ENCODE assay signal across 1 cellular context in the genomic region with DNA sequence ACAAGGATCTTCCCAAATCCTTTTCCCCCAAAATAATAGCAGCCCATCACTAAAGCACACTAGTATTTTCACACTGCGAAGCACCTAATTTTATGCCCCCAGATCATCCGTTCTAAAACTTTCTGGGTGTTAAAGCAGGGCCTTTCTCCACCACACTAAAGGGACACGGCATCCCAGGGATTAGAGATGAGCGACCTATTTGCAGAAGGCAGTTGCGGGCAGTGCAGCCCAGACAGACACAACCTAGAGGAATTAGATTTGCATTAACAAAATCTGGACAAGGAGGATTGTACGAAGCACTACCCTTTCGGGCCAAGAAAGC.
TF ChIP-seq lines count a peak whose summit lies in the region.

No MANE protein-coding gene starts in this region.

TF ChIP-seq in HepG2, 621 proteins besides CTCF, POLR2A, EP300 and RAD21 (continues in another document):
- TF ChIP-seq ZNF816 (CRISPR knock-in tag; IDR thresholded peaks at IDR 0.05; ENCODE audit: borderline replicate concordance) = 0 out of 2 replicates have a peak, but pooled peaks have one; percentile 49
- 0 out of 2 replicates have a peak, but pooled peaks have one; percentile 44 for TF ChIP-seq ZNF33A (CRISPR knock-in tag; IDR thresholded peaks at IDR 0.05; ENCODE audit: borderline replicate concordance)
- 0 out of 2 replicates have a peak, but pooled peaks have one; percentile 40 for TF ChIP-seq ARHGAP35 (CRISPR knock-in tag; IDR thresholded peaks at IDR 0.05; ENCODE audit: borderline replicate concordance)
- no peak for TF ChIP-seq ZNF136 (CRISPR knock-in tag; IDR thresholded peaks at IDR 0.05; ENCODE audit: low read depth)
- TF ChIP-seq NCOA2 (CRISPR knock-in tag; IDR thresholded peaks at IDR 0.05) = no peak
- no peak for TF ChIP-seq ZNF143 (CRISPR knock-in tag; IDR thresholded peaks at IDR 0.05)
- TF ChIP-seq FOXK1 (CRISPR knock-in tag; IDR thresholded peaks at IDR 0.05; ENCODE audit: borderline replicate concordance, low read depth) = peak; percentile 13; the same call in 1 of the 2 replicates
- no peak; the same call in 1 of the 2 replicates for TF ChIP-seq MIER2 (CRISPR knock-in tag; IDR thresholded peaks at IDR 0.05)
- TF ChIP-seq ATF7 (IDR thresholded peaks at IDR 0.05) = no peak
- TF ChIP-seq ATF7 (CRISPR knock-in tag; IDR thresholded peaks at IDR 0.05) = no peak
- no peak for TF ChIP-seq KLF9 (CRISPR knock-in tag; IDR thresholded peaks at IDR 0.05; ENCODE audit: low read depth)
- no peak for TF ChIP-seq NR3C1 (CRISPR knock-in tag; IDR thresholded peaks at IDR 0.05)
- no peak for TF ChIP-seq BHLHE40 (IDR thresholded peaks at IDR 0.05; ENCODE audit: low read length)
- no peak for TF ChIP-seq ZNF619 (CRISPR knock-in tag; IDR thresholded peaks at IDR 0.05)
- TF ChIP-seq, protein P1, sequence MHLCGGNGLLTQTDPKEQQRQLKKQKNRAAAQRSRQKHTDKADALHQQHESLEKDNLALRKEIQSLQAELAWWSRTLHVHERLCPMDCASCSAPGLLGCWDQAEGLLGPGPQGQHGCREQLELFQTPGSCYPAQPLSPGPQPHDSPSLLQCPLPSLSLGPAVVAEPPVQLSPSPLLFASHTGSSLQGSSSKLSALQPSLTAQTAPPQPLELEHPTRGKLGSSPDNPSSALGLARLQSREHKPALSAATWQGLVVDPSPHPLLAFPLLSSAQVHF (CRISPR knock-in tag; IDR thresholded peaks at IDR 0.05) = peak; percentile 16; the same call in 1 of the 2 replicates
- TF ChIP-seq, protein P2, sequence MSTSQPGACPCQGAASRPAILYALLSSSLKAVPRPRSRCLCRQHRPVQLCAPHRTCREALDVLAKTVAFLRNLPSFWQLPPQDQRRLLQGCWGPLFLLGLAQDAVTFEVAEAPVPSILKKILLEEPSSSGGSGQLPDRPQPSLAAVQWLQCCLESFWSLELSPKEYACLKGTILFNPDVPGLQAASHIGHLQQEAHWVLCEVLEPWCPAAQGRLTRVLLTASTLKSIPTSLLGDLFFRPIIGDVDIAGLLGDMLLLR (CRISPR knock-in tag; IDR thresholded peaks at IDR 0.05) = no peak
- TF ChIP-seq AGO1 (IDR thresholded peaks at IDR 0.05; ENCODE audit: low read depth, low read length, poor library complexity, severe bottlenecking) = no peak
- TF ChIP-seq, protein P3, sequence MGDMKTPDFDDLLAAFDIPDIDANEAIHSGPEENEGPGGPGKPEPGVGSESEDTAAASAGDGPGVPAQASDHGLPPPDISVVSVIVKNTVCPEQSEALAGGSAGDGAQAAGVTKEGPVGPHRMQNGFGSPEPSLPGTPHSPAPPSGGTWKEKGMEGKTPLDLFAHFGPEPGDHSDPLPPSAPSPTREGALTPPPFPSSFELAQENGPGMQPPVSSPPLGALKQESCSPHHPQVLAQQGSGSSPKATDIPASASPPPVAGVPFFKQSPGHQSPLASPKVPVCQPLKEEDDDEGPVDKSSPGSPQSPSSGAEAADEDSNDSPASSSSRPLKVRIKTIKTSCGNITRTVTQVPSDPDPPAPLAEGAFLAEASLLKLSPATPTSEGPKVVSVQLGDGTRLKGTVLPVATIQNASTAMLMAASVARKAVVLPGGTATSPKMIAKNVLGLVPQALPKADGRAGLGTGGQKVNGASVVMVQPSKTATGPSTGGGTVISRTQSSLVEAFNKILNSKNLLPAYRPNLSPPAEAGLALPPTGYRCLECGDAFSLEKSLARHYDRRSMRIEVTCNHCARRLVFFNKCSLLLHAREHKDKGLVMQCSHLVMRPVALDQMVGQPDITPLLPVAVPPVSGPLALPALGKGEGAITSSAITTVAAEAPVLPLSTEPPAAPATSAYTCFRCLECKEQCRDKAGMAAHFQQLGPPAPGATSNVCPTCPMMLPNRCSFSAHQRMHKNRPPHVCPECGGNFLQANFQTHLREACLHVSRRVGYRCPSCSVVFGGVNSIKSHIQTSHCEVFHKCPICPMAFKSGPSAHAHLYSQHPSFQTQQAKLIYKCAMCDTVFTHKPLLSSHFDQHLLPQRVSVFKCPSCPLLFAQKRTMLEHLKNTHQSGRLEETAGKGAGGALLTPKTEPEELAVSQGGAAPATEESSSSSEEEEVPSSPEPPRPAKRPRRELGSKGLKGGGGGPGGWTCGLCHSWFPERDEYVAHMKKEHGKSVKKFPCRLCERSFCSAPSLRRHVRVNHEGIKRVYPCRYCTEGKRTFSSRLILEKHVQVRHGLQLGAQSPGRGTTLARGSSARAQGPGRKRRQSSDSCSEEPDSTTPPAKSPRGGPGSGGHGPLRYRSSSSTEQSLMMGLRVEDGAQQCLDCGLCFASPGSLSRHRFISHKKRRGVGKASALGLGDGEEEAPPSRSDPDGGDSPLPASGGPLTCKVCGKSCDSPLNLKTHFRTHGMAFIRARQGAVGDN (CRISPR knock-in tag; IDR thresholded peaks at IDR 0.05) = no peak
- peak; percentile 34; the same call in 1 of the 2 replicates for TF ChIP-seq ZNF557 (CRISPR knock-in tag; IDR thresholded peaks at IDR 0.05)
- no peak for TF ChIP-seq TAF15 (IDR thresholded peaks at IDR 0.05; ENCODE audit: low read depth, low read length, poor library complexity, severe bottlenecking)
- no peak for TF ChIP-seq FOXJ3 (CRISPR knock-in tag; IDR thresholded peaks at IDR 0.05; ENCODE audit: borderline replicate concordance)
- TF ChIP-seq, protein P4, sequence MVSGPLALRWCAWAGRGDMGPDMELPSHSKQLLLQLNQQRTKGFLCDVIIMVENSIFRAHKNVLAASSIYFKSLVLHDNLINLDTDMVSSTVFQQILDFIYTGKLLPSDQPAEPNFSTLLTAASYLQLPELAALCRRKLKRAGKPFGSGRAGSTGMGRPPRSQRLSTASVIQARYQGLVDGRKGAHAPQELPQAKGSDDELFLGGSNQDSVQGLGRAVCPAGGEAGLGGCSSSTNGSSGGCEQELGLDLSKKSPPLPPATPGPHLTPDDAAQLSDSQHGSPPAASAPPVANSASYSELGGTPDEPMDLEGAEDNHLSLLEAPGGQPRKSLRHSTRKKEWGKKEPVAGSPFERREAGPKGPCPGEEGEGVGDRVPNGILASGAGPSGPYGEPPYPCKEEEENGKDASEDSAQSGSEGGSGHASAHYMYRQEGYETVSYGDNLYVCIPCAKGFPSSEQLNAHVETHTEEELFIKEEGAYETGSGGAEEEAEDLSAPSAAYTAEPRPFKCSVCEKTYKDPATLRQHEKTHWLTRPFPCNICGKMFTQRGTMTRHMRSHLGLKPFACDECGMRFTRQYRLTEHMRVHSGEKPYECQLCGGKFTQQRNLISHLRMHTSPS (CRISPR knock-in tag; IDR thresholded peaks at IDR 0.05; ENCODE audit: low read depth) = no peak
- no peak for TF ChIP-seq ZNF451 (CRISPR knock-in tag; IDR thresholded peaks at IDR 0.05)
- no peak for TF ChIP-seq KAT8 (CRISPR knock-in tag; IDR thresholded peaks at IDR 0.05)
- TF ChIP-seq PRPF4 (IDR thresholded peaks at IDR 0.05; ENCODE audit: low read depth, low read length, poor library complexity, severe bottlenecking) = no peak
- no peak for TF ChIP-seq DNMT1 (CRISPR knock-in tag; IDR thresholded peaks at IDR 0.05)
- TF ChIP-seq ZNF879 (CRISPR knock-in tag; IDR thresholded peaks at IDR 0.05) = peak; percentile 74; the same call in 1 of the 2 replicates
- TF ChIP-seq TMF1 (CRISPR knock-in tag; IDR thresholded peaks at IDR 0.05; ENCODE audit: low read depth) = peak; percentile 47; the same call in 1 of the 2 replicates
- TF ChIP-seq, protein P5, sequence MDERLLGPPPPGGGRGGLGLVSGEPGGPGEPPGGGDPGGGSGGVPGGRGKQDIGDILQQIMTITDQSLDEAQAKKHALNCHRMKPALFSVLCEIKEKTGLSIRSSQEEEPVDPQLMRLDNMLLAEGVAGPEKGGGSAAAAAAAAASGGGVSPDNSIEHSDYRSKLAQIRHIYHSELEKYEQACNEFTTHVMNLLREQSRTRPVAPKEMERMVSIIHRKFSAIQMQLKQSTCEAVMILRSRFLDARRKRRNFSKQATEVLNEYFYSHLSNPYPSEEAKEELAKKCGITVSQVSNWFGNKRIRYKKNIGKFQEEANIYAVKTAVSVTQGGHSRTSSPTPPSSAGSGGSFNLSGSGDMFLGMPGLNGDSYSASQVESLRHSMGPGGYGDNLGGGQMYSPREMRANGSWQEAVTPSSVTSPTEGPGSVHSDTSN (CRISPR knock-in tag; IDR thresholded peaks at IDR 0.05) = peak; percentile 47; the same call in 1 of the 2 replicates
- TF ChIP-seq ZMAT3 (CRISPR knock-in tag; conservative IDR thresholded peaks at IDR 0.05) = peak; percentile 7; the same call in 1 of the 2 replicates
- TF ChIP-seq ATRX (CRISPR knock-in tag; IDR thresholded peaks at IDR 0.05; ENCODE audit: borderline replicate concordance) = no peak
- TF ChIP-seq, protein P6, sequence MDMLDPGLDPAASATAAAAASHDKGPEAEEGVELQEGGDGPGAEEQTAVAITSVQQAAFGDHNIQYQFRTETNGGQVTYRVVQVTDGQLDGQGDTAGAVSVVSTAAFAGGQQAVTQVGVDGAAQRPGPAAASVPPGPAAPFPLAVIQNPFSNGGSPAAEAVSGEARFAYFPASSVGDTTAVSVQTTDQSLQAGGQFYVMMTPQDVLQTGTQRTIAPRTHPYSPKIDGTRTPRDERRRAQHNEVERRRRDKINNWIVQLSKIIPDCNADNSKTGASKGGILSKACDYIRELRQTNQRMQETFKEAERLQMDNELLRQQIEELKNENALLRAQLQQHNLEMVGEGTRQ (IDR thresholded peaks at IDR 0.05; ENCODE audit: low read depth, low read length) = peak; percentile 87; the same call in 1 of the 2 replicates
- TF ChIP-seq, protein P6 (CRISPR knock-in tag; IDR thresholded peaks at IDR 0.05; ENCODE audit: borderline replicate concordance) = no peak
- no peak for TF ChIP-seq HDAC2 (CRISPR knock-in tag; IDR thresholded peaks at IDR 0.05)
- TF ChIP-seq, protein P7, sequence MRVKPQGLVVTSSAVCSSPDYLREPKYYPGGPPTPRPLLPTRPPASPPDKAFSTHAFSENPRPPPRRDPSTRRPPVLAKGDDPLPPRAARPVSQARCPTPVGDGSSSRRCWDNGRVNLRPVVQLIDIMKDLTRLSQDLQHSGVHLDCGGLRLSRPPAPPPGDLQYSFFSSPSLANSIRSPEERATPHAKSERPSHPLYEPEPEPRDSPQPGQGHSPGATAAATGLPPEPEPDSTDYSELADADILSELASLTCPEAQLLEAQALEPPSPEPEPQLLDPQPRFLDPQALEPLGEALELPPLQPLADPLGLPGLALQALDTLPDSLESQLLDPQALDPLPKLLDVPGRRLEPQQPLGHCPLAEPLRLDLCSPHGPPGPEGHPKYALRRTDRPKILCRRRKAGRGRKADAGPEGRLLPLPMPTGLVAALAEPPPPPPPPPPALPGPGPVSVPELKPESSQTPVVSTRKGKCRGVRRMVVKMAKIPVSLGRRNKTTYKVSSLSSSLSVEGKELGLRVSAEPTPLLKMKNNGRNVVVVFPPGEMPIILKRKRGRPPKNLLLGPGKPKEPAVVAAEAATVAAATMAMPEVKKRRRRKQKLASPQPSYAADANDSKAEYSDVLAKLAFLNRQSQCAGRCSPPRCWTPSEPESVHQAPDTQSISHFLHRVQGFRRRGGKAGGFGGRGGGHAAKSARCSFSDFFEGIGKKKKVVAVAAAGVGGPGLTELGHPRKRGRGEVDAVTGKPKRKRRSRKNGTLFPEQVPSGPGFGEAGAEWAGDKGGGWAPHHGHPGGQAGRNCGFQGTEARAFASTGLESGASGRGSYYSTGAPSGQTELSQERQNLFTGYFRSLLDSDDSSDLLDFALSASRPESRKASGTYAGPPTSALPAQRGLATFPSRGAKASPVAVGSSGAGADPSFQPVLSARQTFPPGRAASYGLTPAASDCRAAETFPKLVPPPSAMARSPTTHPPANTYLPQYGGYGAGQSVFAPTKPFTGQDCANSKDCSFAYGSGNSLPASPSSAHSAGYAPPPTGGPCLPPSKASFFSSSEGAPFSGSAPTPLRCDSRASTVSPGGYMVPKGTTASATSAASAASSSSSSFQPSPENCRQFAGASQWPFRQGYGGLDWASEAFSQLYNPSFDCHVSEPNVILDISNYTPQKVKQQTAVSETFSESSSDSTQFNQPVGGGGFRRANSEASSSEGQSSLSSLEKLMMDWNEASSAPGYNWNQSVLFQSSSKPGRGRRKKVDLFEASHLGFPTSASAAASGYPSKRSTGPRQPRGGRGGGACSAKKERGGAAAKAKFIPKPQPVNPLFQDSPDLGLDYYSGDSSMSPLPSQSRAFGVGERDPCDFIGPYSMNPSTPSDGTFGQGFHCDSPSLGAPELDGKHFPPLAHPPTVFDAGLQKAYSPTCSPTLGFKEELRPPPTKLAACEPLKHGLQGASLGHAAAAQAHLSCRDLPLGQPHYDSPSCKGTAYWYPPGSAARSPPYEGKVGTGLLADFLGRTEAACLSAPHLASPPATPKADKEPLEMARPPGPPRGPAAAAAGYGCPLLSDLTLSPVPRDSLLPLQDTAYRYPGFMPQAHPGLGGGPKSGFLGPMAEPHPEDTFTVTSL (CRISPR knock-in tag; IDR thresholded peaks at IDR 0.05; ENCODE audit: borderline replicate concordance) = 0 out of 2 replicates have a peak, but pooled peaks have one; percentile 38
- TF ChIP-seq, protein P8, sequence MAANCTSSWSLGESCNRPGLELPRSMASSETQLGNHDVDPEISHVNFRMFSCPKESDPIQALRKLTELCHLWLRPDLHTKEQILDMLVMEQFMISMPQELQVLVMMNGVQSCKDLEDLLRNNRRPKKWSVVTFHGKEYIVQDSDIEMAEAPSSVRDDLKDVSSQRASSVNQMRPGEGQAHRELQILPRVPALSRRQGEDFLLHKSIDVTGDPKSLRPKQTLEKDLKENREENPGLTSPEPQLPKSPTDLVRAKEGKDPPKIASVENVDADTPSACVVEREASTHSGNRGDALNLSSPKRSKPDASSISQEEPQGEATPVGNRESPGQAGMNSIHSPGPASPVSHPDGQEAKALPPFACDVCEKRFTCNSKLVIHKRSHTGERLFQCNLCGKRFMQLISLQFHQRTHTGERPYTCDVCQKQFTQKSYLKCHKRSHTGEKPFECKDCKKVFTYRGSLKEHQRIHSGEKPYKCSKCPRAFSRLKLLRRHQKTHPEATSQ (CRISPR knock-in tag; IDR thresholded peaks at IDR 0.05; ENCODE audit: borderline replicate concordance) = peak; percentile 79; the same call in 1 of the 2 replicates
- TF ChIP-seq CBX1 (IDR thresholded peaks at IDR 0.05; ENCODE audit: low read depth) = no peak
- peak; percentile 50; the same call in 1 of the 2 replicates for TF ChIP-seq MYNN (CRISPR knock-in tag; IDR thresholded peaks at IDR 0.05; ENCODE audit: low read depth)
- TF ChIP-seq KDM4B (CRISPR knock-in tag; IDR thresholded peaks at IDR 0.05) = no peak
- no peak for TF ChIP-seq SATB2 (CRISPR knock-in tag; IDR thresholded peaks at IDR 0.05)
- TF ChIP-seq SNAI1 (CRISPR knock-in tag; IDR thresholded peaks at IDR 0.05; ENCODE audit: borderline replicate concordance) = 0 out of 2 replicates have a peak, but pooled peaks have one; percentile 65
- TF ChIP-seq, protein P9, sequence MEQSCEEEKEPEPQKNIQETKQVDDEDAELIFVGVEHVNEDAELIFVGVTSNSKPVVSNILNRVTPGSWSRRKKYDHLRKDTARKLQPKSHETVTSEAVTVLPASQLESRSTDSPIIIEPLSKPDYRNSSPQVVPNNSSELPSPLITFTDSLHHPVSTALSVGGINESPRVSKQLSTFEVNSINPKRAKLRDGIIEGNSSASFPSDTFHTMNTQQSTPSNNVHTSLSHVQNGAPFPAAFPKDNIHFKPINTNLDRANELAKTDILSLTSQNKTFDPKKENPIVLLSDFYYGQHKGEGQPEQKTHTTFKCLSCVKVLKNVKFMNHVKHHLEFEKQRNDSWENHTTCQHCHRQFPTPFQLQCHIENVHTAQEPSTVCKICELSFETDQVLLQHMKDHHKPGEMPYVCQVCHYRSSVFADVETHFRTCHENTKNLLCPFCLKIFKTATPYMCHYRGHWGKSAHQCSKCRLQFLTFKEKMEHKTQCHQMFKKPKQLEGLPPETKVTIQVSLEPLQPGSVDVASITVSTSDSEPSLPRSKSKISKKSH (CRISPR knock-in tag; IDR thresholded peaks at IDR 0.05; ENCODE audit: borderline replicate concordance) = no peak
